Comparison of ENCODE assay signal across 10 cellular contexts in genomic region chr10:11227103-11227502, GRCh38.
DNase-seq lines count a peak whose midpoint lies in the region; ATAC-seq lines count a peak whose summit lies in the region.
"Had no signal": no experiment of that assay in that cellular context is flagged by ENCODE, and none has a peak within 500 bp of the region (broad histone marks: within the 10 kb centered on the region; RNA-seq: fewer than 3 reads in every experiment).

No MANE protein-coding gene starts in this region.

- no peaks in the 10 kb centered on the region for H3K27me3 ChIP-seq in naive thymus-derived CD4-positive, alpha-beta T cell (ENCODE audit: control insufficient read depth in 2 of 2, insufficient read depth in 2 of 2, low read length in 2 of 2)

- peak overlapping the region; percentile 84 to 96 (median 87) for H3K27ac Mint-ChIP-seq in naive thymus-derived CD4-positive, alpha-beta T cell

- H3K9me3 Mint-ChIP-seq in naive thymus-derived CD4-positive, alpha-beta T cell: peaks cover 0 to 2% (median 0%) of the 10 kb centered on the region in 11 donors

- no peak for DNase-seq in naive thymus-derived CD4-positive, alpha-beta T cell
- no peak for DNase-seq in NCI-H2171 (lab: John Stamatoyannopoulos, UW)
- DNase-seq in AG08396 (ENCODE audit: low spot score): no peak
- DNase-seq in COLO829 (ENCODE audit: low spot score): no peak
- DNase-seq in left ventricle myocardium superior: no peak
- DNase-seq: H7, NCI-H526 treated with DMSO at 0.1 percent for 48 hours had no signal

- peaks cover 73 to 83% of the 10 kb centered on the region in 2 donors for H3K4me1 ChIP-seq in naive thymus-derived CD4-positive, alpha-beta T cell (ENCODE audit: control insufficient read depth in 2 of 2, insufficient read depth in 2 of 2, low read length in 2 of 2)

- peaks cover 67 to 98% (median 94%) of the 10 kb centered on the region in 7 donors for H3K4me1 Mint-ChIP-seq in naive thymus-derived CD4-positive, alpha-beta T cell

- intact Hi-C loops in naive thymus-derived CD4-positive, alpha-beta T cell (cut with micrococcal nuclease): loop anchor here (2.0 to 5.0 kb wide), 5 partner anchors 16 to 60 kb away; no protein-coding TSS in a partner anchor
- intact Hi-C loops in left ventricle myocardium superior (cut with micrococcal nuclease): no loop called here

- H3K27me3 Mint-ChIP-seq in naive thymus-derived CD4-positive, alpha-beta T cell: no peaks in the 10 kb centered on the region

- peak overlapping the region; percentile 59 for H3K27ac ChIP-seq in naive thymus-derived CD4-positive, alpha-beta T cell (ENCODE audit: low read depth, low read length)

- CTCF ChIA-PET in naive thymus-derived CD4-positive, alpha-beta T cell (lab: Charles Lee): interaction anchor here (0.7 to 2.7 kb wide), 3 partner anchors 15 to 459 kb away, joined by 3 to 9 read pairs (median 3); no protein-coding TSS in a partner anchor

- H3K36me3 ChIP-seq in naive thymus-derived CD4-positive, alpha-beta T cell (ENCODE audit: control insufficient read depth in 2 of 3, insufficient read depth in 3 of 3, low read length in 3 of 3): peaks cover 0 to 55% (median 10%) of the 10 kb centered on the region in 3 experiments

- POLR2A ChIA-PET in naive thymus-derived CD4-positive, alpha-beta T cell (lab: Charles Lee): interaction anchor here (0.7 to 3.9 kb wide), 14 partner anchors 9 to 82 kb away, joined by 3 to 25 read pairs (median 4); no protein-coding TSS in a partner anchor

- peak overlapping the region; percentile 31 for H3K4me3 ChIP-seq in naive thymus-derived CD4-positive, alpha-beta T cell (ENCODE audit: low read length)

- H3K4me3 Mint-ChIP-seq in naive thymus-derived CD4-positive, alpha-beta T cell: peak overlapping the region in 9 of 10 donors; percentile 33 to 76 (median 67)

- H3K36me3 Mint-ChIP-seq in naive thymus-derived CD4-positive, alpha-beta T cell: peaks cover 6 to 39% (median 31%) of the 10 kb centered on the region in 5 donors

- H3K9me3 ChIP-seq in naive thymus-derived CD4-positive, alpha-beta T cell (ENCODE audit: control insufficient read depth in 2 of 3, low read length in 3 of 3): no peaks in the 10 kb centered on the region

- ATAC-seq in GM18907 (IDR thresholded peaks at IDR 0.05; ENCODE audit: unreplicated experiment) (peak; percentile 66), GM21737 (IDR thresholded peaks at IDR 0.05; ENCODE audit: unreplicated experiment) (peak; percentile 48), HG03521 (IDR thresholded peaks at IDR 0.05; ENCODE audit: unreplicated experiment) (peak; percentile 46), left ventricle myocardium superior (no peak)
- ATAC-seq in naive thymus-derived CD4-positive, alpha-beta T cell: peak; percentile 22
